ENCODE assay signal across 16 cellular contexts in genomic region chr1:236000781-236001180, GRCh38.
DNase-seq lines count a peak whose midpoint lies in the region; ATAC-seq and TF ChIP-seq lines count a peak whose summit lies in the region.
"Had no signal": no experiment of that assay in that cellular context is flagged by ENCODE, and none has a peak within 500 bp of the region (broad histone marks: within the 10 kb centered on the region; RNA-seq: fewer than 3 reads in every experiment).

No MANE protein-coding gene starts in this region.

- no peak overlapping the region for H3K9ac ChIP-seq in IMR-90 (ENCODE audit: low read depth, low read length)

- H3K36me3 ChIP-seq in IMR-90 (ENCODE audit: control insufficient read depth, insufficient read depth, low read length) (peaks cover 21% of the 10 kb centered on the region), gastrocnemius medialis (no peaks in the 10 kb centered on the region), WERI-Rb-1 (no peaks in the 10 kb centered on the region)
- H3K36me3 ChIP-seq: MG63, pancreas had no signal

- H3K9me1 ChIP-seq in IMR-90 (ENCODE audit: insufficient read depth, low read length) = peaks cover 12% of the 10 kb centered on the region

- no peaks in the 10 kb centered on the region for H3K27me3 Mint-ChIP-seq in activated T-cell treated with anti-CD3 and anti-CD28 coated beads, Interleukin-2, amount 50 U/mL, for 24 hours
- H3K27me3 Mint-ChIP-seq in activated naive CD8-positive, alpha-beta T cell treated with anti-CD3 and anti-CD28 coated beads, Interleukin-2, amount 50 U/mL, for 24 hours = no peaks in the 10 kb centered on the region

- dilution Hi-C loops in IMR-90 (cut with HindIII; ENCODE audit: low sequenced_read_pairs, unreplicated experiment) = no loop called here

- peak overlapping the region; percentile 44; the same call in 1 of the 2 replicates for H2BK20ac ChIP-seq in IMR-90 (ENCODE audit: low read depth, low read length)

- TF ChIP-seq POLR2A in IMR-90 (IDR thresholded peaks at IDR 0.05; ENCODE audit: low read depth, low read length) = no peak
- no peak for TF ChIP-seq POLR2A in gastrocnemius medialis (IDR thresholded peaks at IDR 0.05)

- no peak overlapping the region for H4K8ac ChIP-seq in IMR-90 (ENCODE audit: low read depth in 2 of 2, low read length in 2 of 2)

- no peaks in the 10 kb centered on the region for H3K36me3 Mint-ChIP-seq in activated T-cell treated with anti-CD3 and anti-CD28 coated beads, Interleukin-2, amount 50 U/mL, for 24 hours (ENCODE audit: low read depth)
- no peaks in the 10 kb centered on the region for H3K36me3 Mint-ChIP-seq in activated naive CD8-positive, alpha-beta T cell treated with anti-CD3 and anti-CD28 coated beads, Interleukin-2, amount 50 U/mL, for 24 hours (ENCODE audit: low read depth)

- H3K27ac ChIP-seq in IMR-90 (ENCODE audit: insufficient read depth, low read length) = no peak overlapping the region
- peak overlapping the region in 3 of 4 donors; percentile 37 to 62 (median 60) for H3K27ac ChIP-seq in gastrocnemius medialis
- H3K27ac ChIP-seq in WERI-Rb-1 = no peak overlapping the region
- H3K27ac ChIP-seq: pancreas had no signal

- H2BK15ac ChIP-seq in IMR-90 (ENCODE audit: low read depth, low read length) = 0 out of 3 replicates have a peak overlapping the region, but pooled peaks have one; percentile 52

- WGBS in IMR-90 (ENCODE audit: extremely low coverage in 2 of 2, insufficient read length in 1 of 2), 2 experiments = no CpG with 5 or more reads among the region's 6 CpGs

- no peak for ATAC-seq in IMR-90 (ENCODE audit: low read depth)
- no peak for ATAC-seq in activated naive CD8-positive, alpha-beta T cell treated with anti-CD3 and anti-CD28 coated beads, Interleukin-2, amount 50 U/mL, for 24 hours
- ATAC-seq in gastrocnemius medialis = no peak

- no peak overlapping the region for H4K5ac ChIP-seq in IMR-90 (ENCODE audit: low read depth, low read length)

- BruUV-seq in IMR-90 (replicated peaks; lab: Mats Ljungman, UMichigan) = no TSS peak

- H4K20me1 ChIP-seq in IMR-90 (ENCODE audit: insufficient read depth, low read length) = no peaks in the 10 kb centered on the region

- in situ Hi-C loops in IMR-90 (cut with MboI; ENCODE audit: low sequenced_read_pairs) (no loop called here), gastrocnemius medialis (cut with MboI; ENCODE audit: low sequenced_read_pairs in 4 of 4) (no loop called here)

- peaks cover 4 to 17% of the 10 kb centered on the region in 2 experiments; a peak in 3 of 4 replicates for H3K79me1 ChIP-seq in IMR-90 (ENCODE audit: low read depth in 1 of 2, low read length in 2 of 2)

- POLR2A ChIA-PET in IMR-90 (lab: Charles Lee; ENCODE audit: unreplicated experiment) = no interaction called here

- H2AK5ac ChIP-seq in IMR-90 (ENCODE audit: low read depth, low read length) = peak overlapping the region; percentile 43; the same call in 1 of the 2 replicates

- no peak overlapping the region for H3K14ac ChIP-seq in IMR-90 (replicated peaks; ENCODE audit: low read depth, low read length)

- peak overlapping the region; percentile 21 for H3K4me3 Mint-ChIP-seq in activated T-cell treated with anti-CD3 and anti-CD28 coated beads, Interleukin-2, amount 50 U/mL, for 24 hours
- H3K4me3 Mint-ChIP-seq in activated naive CD8-positive, alpha-beta T cell treated with anti-CD3 and anti-CD28 coated beads, Interleukin-2, amount 50 U/mL, for 24 hours = no peak overlapping the region

- H3K4ac ChIP-seq in IMR-90 (ENCODE audit: low read depth, low read length) = no peak overlapping the region

- H3K56ac ChIP-seq in IMR-90 (ENCODE audit: extremely low read depth, insufficient read depth, low read length) = no peak overlapping the region

- CTCF ChIA-PET in IMR-90 (lab: Yijun Ruan, JAX) = no interaction called here

- no peak overlapping the region for H3K18ac ChIP-seq in IMR-90 (ENCODE audit: low read depth, low read length)

- H2AK9ac ChIP-seq in IMR-90 (replicated peaks; ENCODE audit: low read depth, low read length, poor library complexity) = no peak overlapping the region

- no peak for TF ChIP-seq RAD21 in IMR-90 (IDR thresholded peaks at IDR 0.05; ENCODE audit: low read length)

- DNase-seq in activated T-cell treated with anti-CD3 and anti-CD28 coated beads, Interleukin-2, amount 50 U/mL, for 24 hours = no peak
- DNase-seq in activated T-cell treated with anti-CD3 and anti-CD28 coated beads, Interleukin-2, amount 50 U/mL, for 1 hour = no peak
- DNase-seq in IMR-90 = no peak
- no peak for DNase-seq in activated naive CD8-positive, alpha-beta T cell treated with anti-CD3 and anti-CD28 coated beads, Interleukin-2, amount 50 U/mL, for 24 hours
- DNase-seq in gastrocnemius medialis = no peak
- no peak for DNase-seq in WERI-Rb-1
- no peak for DNase-seq in NOMO-1 treated with DMSO at 0.1 percent for 48 hours (lab: John Stamatoyannopoulos, UW; ENCODE audit: unreplicated experiment)
- no peak for DNase-seq in SKM-1 (lab: John Stamatoyannopoulos, UW; ENCODE audit: unreplicated experiment)
- DNase-seq: central memory CD4-positive, alpha-beta T cell; effector memory CD4-positive, alpha-beta T cell; MG63; NCI-H1930; NCI-H446; pancreas; SHP77 treated with DMSO at 0.1 percent for 48 hours; small intestine had no signal

- no peak overlapping the region for H3K4me2 ChIP-seq in IMR-90 (ENCODE audit: low read depth, low read length)

- TF ChIP-seq CTCF in IMR-90 (conservative IDR thresholded peaks at IDR 0.05; ENCODE audit: low read depth, low read length) (no peak), gastrocnemius medialis (IDR thresholded peaks at IDR 0.05 in 4 of 5, conservative IDR thresholded peaks at IDR 0.05 in 1 of 5) (no peak), WERI-Rb-1 (IDR thresholded peaks at IDR 0.05; ENCODE audit: low read depth, low read length) (no peak)

- H2BK5ac ChIP-seq in IMR-90 (ENCODE audit: low read depth, low read length, poor library complexity, severe bottlenecking) = peak overlapping the region; percentile 1

- H3K9me3 Mint-ChIP-seq in activated T-cell treated with anti-CD3 and anti-CD28 coated beads, Interleukin-2, amount 50 U/mL, for 24 hours = peaks cover 5% of the 10 kb centered on the region
- H3K9me3 Mint-ChIP-seq in activated naive CD8-positive, alpha-beta T cell treated with anti-CD3 and anti-CD28 coated beads, Interleukin-2, amount 50 U/mL, for 24 hours = peaks cover 4% of the 10 kb centered on the region

- no peaks in the 10 kb centered on the region for H3K27me3 ChIP-seq in IMR-90 (ENCODE audit: control insufficient read depth, insufficient read depth, low read length)
- H3K27me3 ChIP-seq in gastrocnemius medialis = no peaks in the 10 kb centered on the region
- no peaks in the 10 kb centered on the region for H3K27me3 ChIP-seq in WERI-Rb-1 (ENCODE audit: insufficient read depth, low read depth, severe bottlenecking)
- H3K27me3 ChIP-seq: MG63, pancreas had no signal

- peaks cover 60% of the 10 kb centered on the region for H3K4me1 Mint-ChIP-seq in activated T-cell treated with anti-CD3 and anti-CD28 coated beads, Interleukin-2, amount 50 U/mL, for 24 hours (ENCODE audit: low read depth)
- H3K4me1 Mint-ChIP-seq in activated naive CD8-positive, alpha-beta T cell treated with anti-CD3 and anti-CD28 coated beads, Interleukin-2, amount 50 U/mL, for 24 hours = peaks cover 52% of the 10 kb centered on the region

- peak overlapping the region; percentile 98 for H3K27ac Mint-ChIP-seq in activated T-cell treated with anti-CD3 and anti-CD28 coated beads, Interleukin-2, amount 50 U/mL, for 24 hours
- peak overlapping the region; percentile 95 for H3K27ac Mint-ChIP-seq in activated naive CD8-positive, alpha-beta T cell treated with anti-CD3 and anti-CD28 coated beads, Interleukin-2, amount 50 U/mL, for 24 hours

- H3K4me1 ChIP-seq in IMR-90 (ENCODE audit: control insufficient read depth, insufficient read depth, low read length) (peaks cover 15% of the 10 kb centered on the region), gastrocnemius medialis (peaks cover 0 to 4% of the 10 kb centered on the region in 2 donors)
- H3K4me1 ChIP-seq: pancreas had no signal

- H3K4me3 ChIP-seq in IMR-90 (ENCODE audit: insufficient read depth, low read depth, low read length) (no peak overlapping the region), gastrocnemius medialis (no peak overlapping the region), WERI-Rb-1 (ENCODE audit: low read depth, low read length) (no peak overlapping the region)
- H3K4me3 ChIP-seq: MG63, pancreas had no signal

- intact Hi-C loops in IMR-90 (cut with micrococcal nuclease) = no loop called here
- intact Hi-C loops in gastrocnemius medialis (cut with DNase I; ENCODE audit: low total_unique reads) = no loop called here

- no peaks in the 10 kb centered on the region for H3K9me3 ChIP-seq in IMR-90 (ENCODE audit: control insufficient read depth, insufficient read depth, low read length)
- no peaks in the 10 kb centered on the region for H3K9me3 ChIP-seq in gastrocnemius medialis
- H3K9me3 ChIP-seq in WERI-Rb-1 (ENCODE audit: severe bottlenecking) = no peaks in the 10 kb centered on the region
- H3K9me3 ChIP-seq: MG63, pancreas had no signal

- H4K91ac ChIP-seq in IMR-90 (ENCODE audit: insufficient read depth, low read depth, low read length) = no peak overlapping the region; the same call in 1 of the 2 replicates

- H2BK120ac ChIP-seq in IMR-90 (ENCODE audit: low read depth, low read length) = peak overlapping the region; percentile 27; the same call in 1 of the 2 replicates

- H3K23ac ChIP-seq in IMR-90 (ENCODE audit: low read depth, low read length) = no peak overlapping the region

- H2AFZ ChIP-seq in IMR-90 (replicated peaks; ENCODE audit: low read length, poor library complexity) = no peak overlapping the region

TF ChIP-seq in IMR-90, 13 proteins besides CTCF, POLR2A, EP300 and RAD21:
- TF ChIP-seq MAFK (IDR thresholded peaks at IDR 0.05; ENCODE audit: low read depth, low read length) = no peak
- TF ChIP-seq BHLHE40 (IDR thresholded peaks at IDR 0.05; ENCODE audit: low read depth, low read length) = no peak
- TF ChIP-seq RCOR1 (IDR thresholded peaks at IDR 0.05; ENCODE audit: insufficient replicate concordance, low read length) = no peak
- TF ChIP-seq MAZ (IDR thresholded peaks at IDR 0.05; ENCODE audit: borderline replicate concordance, low read depth, low read length) = no peak
- no peak for TF ChIP-seq CEBPB (IDR thresholded peaks at IDR 0.05; ENCODE audit: low read depth, low read length)
- no peak for TF ChIP-seq MXI1 (IDR thresholded peaks at IDR 0.05; ENCODE audit: borderline replicate concordance, low read depth, low read length)
- no peak for TF ChIP-seq RFX5 (IDR thresholded peaks at IDR 0.05; ENCODE audit: low read depth, low read length)
- no peak for TF ChIP-seq NFE2L2 (IDR thresholded peaks at IDR 0.05; ENCODE audit: low read depth, low read length)
- TF ChIP-seq, protein P1, sequence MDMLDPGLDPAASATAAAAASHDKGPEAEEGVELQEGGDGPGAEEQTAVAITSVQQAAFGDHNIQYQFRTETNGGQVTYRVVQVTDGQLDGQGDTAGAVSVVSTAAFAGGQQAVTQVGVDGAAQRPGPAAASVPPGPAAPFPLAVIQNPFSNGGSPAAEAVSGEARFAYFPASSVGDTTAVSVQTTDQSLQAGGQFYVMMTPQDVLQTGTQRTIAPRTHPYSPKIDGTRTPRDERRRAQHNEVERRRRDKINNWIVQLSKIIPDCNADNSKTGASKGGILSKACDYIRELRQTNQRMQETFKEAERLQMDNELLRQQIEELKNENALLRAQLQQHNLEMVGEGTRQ (IDR thresholded peaks at IDR 0.05; ENCODE audit: low read depth, low read length) = no peak
- TF ChIP-seq SMC3 (IDR thresholded peaks at IDR 0.05; ENCODE audit: low read depth, low read length) = no peak

Comparison
In these comparisons a context has a peak if more than half of its experiments do, and no peak if none do; other contexts are left out.
1. H3K27ac ChIP-seq: peak in gastrocnemius medialis (3 of 4); none in IMR-90 (single experiment) and WERI-Rb-1 (single experiment).